In genomic region chr2:236541008-236541562, GRCh38 we compare ENCODE assay signal across 22 cellular contexts. TPM values are rescaled to one million over a fixed set of nuclear protein-coding genes. Genes with fewer than 3 reads are reported as not detected.
DNase-seq lines count a peak whose midpoint lies in the region; ATAC-seq and TF ChIP-seq lines count a peak whose summit lies in the region.
"Had no signal": no experiment of that assay in that cellular context is flagged by ENCODE, and none has a peak within 500 bp of the region (broad histone marks: within the 10 kb centered on the region; RNA-seq: fewer than 3 reads in every experiment).

No MANE protein-coding gene starts in this region.

- H2AFZ ChIP-seq in IMR-90 (replicated peaks; ENCODE audit: low read length, poor library complexity) (no peak overlapping the region), smooth muscle cell (ENCODE audit: low read depth) (no peak overlapping the region)

- no peak overlapping the region for H2AK5ac ChIP-seq in IMR-90 (ENCODE audit: low read depth, low read length)

- in situ Hi-C loops in IMR-90 (cut with MboI; ENCODE audit: low sequenced_read_pairs) (no loop called here), astrocyte of the spinal cord (cut with HindIII; ENCODE audit: low sequenced_read_pairs) (no loop called here)

- H3K4ac ChIP-seq in IMR-90 (ENCODE audit: low read depth, low read length) = no peak overlapping the region

- H3K4me1 Mint-ChIP-seq in CD4-positive, CD25-positive, alpha-beta regulatory T cell = peaks cover 56 to 91% (median 74%) of the 10 kb centered on the region in 4 donors

- no peak overlapping the region for H2BK5ac ChIP-seq in IMR-90 (ENCODE audit: low read depth, low read length, poor library complexity, severe bottlenecking)

- peaks cover 47% of the 10 kb centered on the region for H3K4me1 ChIP-seq in CD4-positive, CD25-positive, alpha-beta regulatory T cell (ENCODE audit: control insufficient read depth, insufficient read depth, low read length, poor library complexity, severe bottlenecking)
- H3K4me1 ChIP-seq in IMR-90 (ENCODE audit: control insufficient read depth, insufficient read depth, low read length) (no peaks in the 10 kb centered on the region), smooth muscle cell (ENCODE audit: low read depth) (peaks cover 8% of the 10 kb centered on the region)
- H3K4me1 ChIP-seq: gastrocnemius medialis, right atrium auricular region had no signal

- H3K23ac ChIP-seq in IMR-90 (ENCODE audit: low read depth, low read length) = no peak overlapping the region

- peaks cover 0 to 3% (median 0%) of the 10 kb centered on the region in 7 donors for H3K9me3 Mint-ChIP-seq in CD4-positive, CD25-positive, alpha-beta regulatory T cell
- H3K9me3 Mint-ChIP-seq: WTC11 had no signal

- CTCF ChIA-PET in IMR-90 (lab: Yijun Ruan, JAX) = no interaction called here

- H3K27me3 Mint-ChIP-seq in CD4-positive, CD25-positive, alpha-beta regulatory T cell = no peaks in the 10 kb centered on the region
- H3K27me3 Mint-ChIP-seq: B cell had no signal

- H4K91ac ChIP-seq in IMR-90 (ENCODE audit: insufficient read depth, low read depth, low read length) = no peak overlapping the region

- no peak overlapping the region for H2BK20ac ChIP-seq in IMR-90 (ENCODE audit: low read depth, low read length)

- no peak overlapping the region for H3K56ac ChIP-seq in IMR-90 (ENCODE audit: extremely low read depth, insufficient read depth, low read length)

- no CpG with 5 or more reads among the region's 4 CpGs for WGBS in IMR-90 (ENCODE audit: extremely low coverage in 2 of 2, insufficient read length in 1 of 2), 2 experiments
- WGBS in smooth muscle cell (ENCODE audit: low lambda C conversion rate) = 53% methylated on average over 4 of the region's 4 CpGs

- no peak overlapping the region for H3K14ac ChIP-seq in IMR-90 (replicated peaks; ENCODE audit: low read depth, low read length)

- H3K9me3 ChIP-seq in CD4-positive, CD25-positive, alpha-beta regulatory T cell (ENCODE audit: control insufficient read depth in 2 of 2, low read length in 2 of 2) = no peaks in the 10 kb centered on the region
- H3K9me3 ChIP-seq in IMR-90 (ENCODE audit: control insufficient read depth, insufficient read depth, low read length) = no peaks in the 10 kb centered on the region
- no peaks in the 10 kb centered on the region for H3K9me3 ChIP-seq in smooth muscle cell (replicated peaks; ENCODE audit: low read depth)
- H3K9me3 ChIP-seq: gastrocnemius medialis, neutrophil, right atrium auricular region had no signal

- POLR2A ChIA-PET in IMR-90 (lab: Charles Lee; ENCODE audit: unreplicated experiment) = no interaction called here

- no peak overlapping the region for H4K5ac ChIP-seq in IMR-90 (ENCODE audit: low read depth, low read length)

- H3K79me2 ChIP-seq in smooth muscle cell (ENCODE audit: low read depth) = no peaks in the 10 kb centered on the region

- H3F3A ChIP-seq in smooth muscle cell (ENCODE audit: low read depth) = no peaks in the 10 kb centered on the region

- no peak for TF ChIP-seq CTCF in IMR-90 (conservative IDR thresholded peaks at IDR 0.05; ENCODE audit: low read depth, low read length)
- no peak for TF ChIP-seq CTCF in astrocyte of the spinal cord (IDR thresholded peaks at IDR 0.05; ENCODE audit: low read depth, low read length)
- TF ChIP-seq CTCF in smooth muscle cell (IDR thresholded peaks at IDR 0.05; ENCODE audit: borderline replicate concordance, insufficient read depth, poor library complexity, severe bottlenecking) = no peak

- H3K9ac ChIP-seq in IMR-90 (ENCODE audit: low read depth, low read length) (no peak overlapping the region), smooth muscle cell (ENCODE audit: low read depth) (no peak overlapping the region)

- BruUV-seq in IMR-90 (replicated peaks; lab: Mats Ljungman, UMichigan) = no TSS peak

- H3K4me3 ChIP-seq in CD4-positive, CD25-positive, alpha-beta regulatory T cell (ENCODE audit: low read depth, low read length) = peak overlapping the region; percentile 98
- H3K4me3 ChIP-seq in IMR-90 (ENCODE audit: insufficient read depth, low read depth, low read length) (no peak overlapping the region), astrocyte of the spinal cord (ENCODE audit: low read depth, low read length) (no peak overlapping the region), smooth muscle cell (no peak overlapping the region)
- H3K4me3 ChIP-seq: gastrocnemius medialis, right atrium auricular region had no signal

- H2BK15ac ChIP-seq in IMR-90 (ENCODE audit: low read depth, low read length) = no peak overlapping the region

- peak overlapping the region; percentile 58 for H3K27ac ChIP-seq in CD4-positive, CD25-positive, alpha-beta regulatory T cell (ENCODE audit: insufficient read depth, low read length, poor library complexity, severe bottlenecking)
- H3K27ac ChIP-seq in IMR-90 (ENCODE audit: insufficient read depth, low read length) (no peak overlapping the region), smooth muscle cell (ENCODE audit: low read depth) (no peak overlapping the region)
- H3K27ac ChIP-seq: gastrocnemius medialis, neutrophil, right atrium auricular region had no signal

- no peak for DNase-seq in CD4-positive, CD25-positive, alpha-beta regulatory T cell
- DNase-seq in IMR-90 = no peak
- DNase-seq in astrocyte of the spinal cord (ENCODE audit: low read depth, low spot score) = peak; percentile 50
- no peak for DNase-seq in smooth muscle cell (lab: John Stamatoyannopoulos, UW; ENCODE audit: unreplicated experiment)
- DNase-seq in hypothalamus (lab: John Stamatoyannopoulos, UW) = no peak
- DNase-seq: activated gamma-delta T cell, dermis blood vessel endothelial cell, DMS 273 treated with DMSO at 0.1 percent for 48 hours, gastrocnemius medialis, midbrain, NCI-H1436 treated with DMSO at 0.1 percent for 48 hours, NCI-H2171, NCI-H748 treated with DMSO at 0.1 percent for 48 hours, SHP77 treated with DMSO at 0.1 percent for 48 hours had no signal

- no peak for ATAC-seq in CD4-positive, CD25-positive, alpha-beta regulatory T cell (ENCODE audit: low read depth in 2 of 2)
- ATAC-seq in IMR-90 (ENCODE audit: low read depth) (no peak), GM21381 (IDR thresholded peaks at IDR 0.05; ENCODE audit: unreplicated experiment) (no peak), GM18502 (IDR thresholded peaks at IDR 0.05; ENCODE audit: poor library complexity, unreplicated experiment) (no peak)
- ATAC-seq: gastrocnemius medialis, WTC11 had no signal

- H3K18ac ChIP-seq in IMR-90 (ENCODE audit: low read depth, low read length) = no peak overlapping the region

- no peak for TF ChIP-seq RAD21 in IMR-90 (IDR thresholded peaks at IDR 0.05; ENCODE audit: low read length)

- H3K9me1 ChIP-seq in IMR-90 (ENCODE audit: insufficient read depth, low read length) = no peaks in the 10 kb centered on the region

- no peak overlapping the region for H2AK9ac ChIP-seq in IMR-90 (replicated peaks; ENCODE audit: low read depth, low read length, poor library complexity)

- dilution Hi-C loops in IMR-90 (cut with HindIII; ENCODE audit: low sequenced_read_pairs, unreplicated experiment) = no loop called here

- H2BK120ac ChIP-seq in IMR-90 (ENCODE audit: low read depth, low read length) = no peak overlapping the region

- H3K36me3 Mint-ChIP-seq in CD4-positive, CD25-positive, alpha-beta regulatory T cell = peaks cover 30% of the 10 kb centered on the region
- H3K36me3 Mint-ChIP-seq: brain, WTC11 had no signal

- no peaks in the 10 kb centered on the region for H4K20me1 ChIP-seq in IMR-90 (ENCODE audit: insufficient read depth, low read length)
- no peaks in the 10 kb centered on the region for H4K20me1 ChIP-seq in smooth muscle cell (ENCODE audit: low read depth)

- peaks cover 21% of the 10 kb centered on the region for H3K36me3 ChIP-seq in CD4-positive, CD25-positive, alpha-beta regulatory T cell (ENCODE audit: control insufficient read depth, insufficient read depth, low read length)
- no peaks in the 10 kb centered on the region for H3K36me3 ChIP-seq in IMR-90 (ENCODE audit: control insufficient read depth, insufficient read depth, low read length)
- H3K36me3 ChIP-seq in smooth muscle cell (ENCODE audit: low read depth) = no peaks in the 10 kb centered on the region
- H3K36me3 ChIP-seq: gastrocnemius medialis, neutrophil, right atrium auricular region had no signal

- H3K4me3 Mint-ChIP-seq in CD4-positive, CD25-positive, alpha-beta regulatory T cell = peak overlapping the region; percentile 64 to 94 (median 66)
- H3K4me3 Mint-ChIP-seq: B cell, brain, WTC11 had no signal

- H3K79me1 ChIP-seq in IMR-90 (ENCODE audit: low read depth in 1 of 2, low read length in 2 of 2) = no peaks in the 10 kb centered on the region

- H3K27ac Mint-ChIP-seq in CD4-positive, CD25-positive, alpha-beta regulatory T cell = peak overlapping the region; percentile 29 to 84 (median 78)
- H3K27ac Mint-ChIP-seq: brain, WTC11 had no signal

- intact Hi-C loops in IMR-90 (cut with micrococcal nuclease) = no loop called here

- H3K27me3 ChIP-seq in CD4-positive, CD25-positive, alpha-beta regulatory T cell (ENCODE audit: control insufficient read depth, insufficient read depth, low read length) = no peaks in the 10 kb centered on the region
- H3K27me3 ChIP-seq in IMR-90 (ENCODE audit: control insufficient read depth, insufficient read depth, low read length) (peaks cover 3% of the 10 kb centered on the region), smooth muscle cell (ENCODE audit: low read depth) (no peaks in the 10 kb centered on the region)
- H3K27me3 ChIP-seq: gastrocnemius medialis, neutrophil, right atrium auricular region had no signal

- TF ChIP-seq POLR2A in IMR-90 (IDR thresholded peaks at IDR 0.05; ENCODE audit: low read depth, low read length) = no peak

- no peak overlapping the region for H3K4me2 ChIP-seq in IMR-90 (ENCODE audit: low read depth, low read length)
- H3K4me2 ChIP-seq in smooth muscle cell = peak overlapping the region; percentile 48

- H4K8ac ChIP-seq in IMR-90 (ENCODE audit: low read depth in 2 of 2, low read length in 2 of 2) = no peak overlapping the region

TF ChIP-seq in IMR-90, 13 proteins besides CTCF, POLR2A, EP300 and RAD21:
- TF ChIP-seq SMC3 (IDR thresholded peaks at IDR 0.05; ENCODE audit: low read depth, low read length) (no peak), BHLHE40 (IDR thresholded peaks at IDR 0.05; ENCODE audit: low read depth, low read length) (no peak), MAFK (IDR thresholded peaks at IDR 0.05; ENCODE audit: low read depth, low read length) (peak; percentile 26; the same call in 1 of the 2 replicates)
TF ChIP-seq in IMR-90: peak in this region for 1.

RNA-seq across cellular contexts. Expression of gene ACKR3, which starts 28.5 kb away (rescaled TPM):
- total RNA-seq in CD4-positive, CD25-positive, alpha-beta regulatory T cell = 3.0 TPM
- 1 to 10 TPM; 3.9 to 7.9 (median 5.5) TPM for polyA plus RNA-seq in CD4-positive, CD25-positive, alpha-beta regulatory T cell
- total RNA-seq in IMR-90 (2012; rRNA removed) (not detected in 2 replicates), smooth muscle cell (63.0 and 72.5 TPM in 2 replicates)
- polyA plus RNA-seq in IMR-90 (2012; rRNA removed) (not detected in 2 replicates), smooth muscle cell (44.6 and 72.5 TPM in 2 replicates)
- polyA plus RNA-seq in IMR-90 (2012; cell fraction: cytosol; rRNA removed) = not detected in 2 replicates
- 0.32 TPM in 1 of 2 replicates, not detected in the other for polyA plus RNA-seq in IMR-90 (2012; cell fraction: nucleus; rRNA removed; ENCODE audit: low replicate concordance)
- total RNA-seq: epithelial cell of proximal tubule had no signal

Comparison
In these comparisons a context has a peak if more than half of its experiments do, and no peak if none do; other contexts are left out.
1. RNA of gene ACKR3, which starts 28.5 kb away (total RNA-seq): 63.0 to 72.5 TPM in smooth muscle cell; 3.0 TPM in CD4-positive, CD25-positive, alpha-beta regulatory T cell (single experiment) and not detected in IMR-90; every median in the first group is over 10 times any median in the second.